In genomic region chr2:61905372-61906186, GRCh38 we compare ENCODE assay signal across 9 cellular contexts. TPM values are rescaled to one million over a fixed set of nuclear protein-coding genes. Genes with fewer than 3 reads are reported as not detected.
A peak's percentile ranks its signal among the peaks of the same experiment; 100 is the strongest.
DNase-seq lines count a peak whose midpoint lies in the region; ATAC-seq, FAIRE-seq and TF ChIP-seq lines count a peak whose summit lies in the region.
"Had no signal": no experiment of that assay in that cellular context is flagged by ENCODE, and none has a peak within 500 bp of the region (broad histone marks: within the 10 kb centered on the region; RNA-seq: fewer than 3 reads in every experiment).

Gene COMMD1 (plus strand): TSS chr2:61905674. CDS start chr2:61905679, 5 bp downstream.

- ATAC-seq in HG03025 (IDR thresholded peaks at IDR 0.05; ENCODE audit: low FRiP score, unreplicated experiment) (peak; percentile 94), WTC11 (peak; percentile 97)

- H3K36me3 ChIP-seq in bronchial epithelial cell (ENCODE audit: control insufficient read depth, insufficient read depth, low read length), result no peaks in the 10 kb centered on the region

- TF ChIP-seq CTCF in WTC11 (IDR thresholded peaks at IDR 0.05) (no peak), bronchial epithelial cell (IDR thresholded peaks at IDR 0.05; ENCODE audit: insufficient read depth, low read length, severe bottlenecking) (no peak)

- FAIRE-seq in bronchial epithelial cell (lab: Jason Lieb, UNC), result no peak
- FAIRE-seq: G401.6 had no signal

- POLR2A ChIA-PET in WTC11 (lab: Charles Lee), result no interaction called here

- no peaks in the 10 kb centered on the region for H3K9me3 Mint-ChIP-seq in WTC11

- DNase-seq in SIG-M5 treated with dmso at 0.1 percent for 504 hours (lab: John Stamatoyannopoulos, UW; ENCODE audit: unreplicated experiment) (peak; percentile 85), SIG-M5 (lab: John Stamatoyannopoulos, UW) (no peak), NCI-H2171 (lab: John Stamatoyannopoulos, UW) (peak; percentile 61), WTC11 (ENCODE audit: low spot score) (peak; percentile 76), bronchial epithelial cell (ENCODE audit: low read depth) (peak; percentile 63), inferior parietal cortex (ENCODE audit: extremely low spot score) (peak; percentile 86)
- peak; percentile 71 to 80 for DNase-seq in stimulated activated CD4-positive, alpha-beta T cell treated with anti-CD3 and anti-CD28 coated beads, Interleukin-12 subunit alpha, Interleukin-12 subunit beta, amount 100 ng/mL, for 24 hours (ENCODE audit: low read depth in 2 of 2)

- CTCF ChIA-PET in WTC11 (lab: Charles Lee), result interaction anchor here (0.9 to 1.1 kb wide), 2 partner anchors 51 to 506 kb away, joined by 3 to 4 read pairs; no protein-coding TSS in a partner anchor

- H3K27ac Mint-ChIP-seq in WTC11, result no peak within 1 kb of the TSS

- no peaks in the 10 kb centered on the region for H3K27me3 ChIP-seq in bronchial epithelial cell (ENCODE audit: control insufficient read depth, insufficient read depth, low read length)

- H3K36me3 Mint-ChIP-seq in WTC11, result no peaks in the 10 kb centered on the region

- H3K4me3 Mint-ChIP-seq in WTC11, result peak within 1 kb of the TSS; percentile 91

- peaks cover 4% of the 10 kb centered on the region; the same call in 1 of the 2 replicates for H3K4me1 Mint-ChIP-seq in WTC11

- peak within 1 kb of the TSS; percentile 84 for H3K4me3 ChIP-seq in bronchial epithelial cell (ENCODE audit: low read depth, low read length)

- no peaks in the 10 kb centered on the region for H3K27me3 Mint-ChIP-seq in WTC11 (ENCODE audit: low read depth)

TF ChIP-seq in WTC11, 78 proteins besides CTCF, POLR2A, EP300 and RAD21 (continues in another document):
- peak; percentile 65 for TF ChIP-seq USF2 (CRISPR knock-in tag; IDR thresholded peaks at IDR 0.05)
- no peak for TF ChIP-seq JUN (CRISPR knock-in tag; IDR thresholded peaks at IDR 0.05)
- TF ChIP-seq PRRX2 (CRISPR knock-in tag; IDR thresholded peaks at IDR 0.05), result no peak
- peak; percentile 63; the same call in 1 of the 2 replicates for TF ChIP-seq ARID4B (CRISPR knock-in tag; IDR thresholded peaks at IDR 0.05; ENCODE audit: borderline replicate concordance)
- no peak for TF ChIP-seq TCF7 (CRISPR knock-in tag; IDR thresholded peaks at IDR 0.05; ENCODE audit: low read depth)
- TF ChIP-seq, protein P1, sequence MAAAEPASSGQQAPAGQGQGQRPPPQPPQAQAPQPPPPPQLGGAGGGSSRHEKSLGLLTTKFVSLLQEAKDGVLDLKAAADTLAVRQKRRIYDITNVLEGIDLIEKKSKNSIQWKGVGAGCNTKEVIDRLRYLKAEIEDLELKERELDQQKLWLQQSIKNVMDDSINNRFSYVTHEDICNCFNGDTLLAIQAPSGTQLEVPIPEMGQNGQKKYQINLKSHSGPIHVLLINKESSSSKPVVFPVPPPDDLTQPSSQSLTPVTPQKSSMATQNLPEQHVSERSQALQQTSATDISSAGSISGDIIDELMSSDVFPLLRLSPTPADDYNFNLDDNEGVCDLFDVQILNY (CRISPR knock-in tag; IDR thresholded peaks at IDR 0.05), result no peak
- TF ChIP-seq GABPB1 (CRISPR knock-in tag; IDR thresholded peaks at IDR 0.05), result peak; percentile 58
- TF ChIP-seq ZNF671 (CRISPR knock-in tag; IDR thresholded peaks at IDR 0.05), result no peak
- peak; percentile 57 for TF ChIP-seq MAX (CRISPR knock-in tag; IDR thresholded peaks at IDR 0.05)
- TF ChIP-seq NFYB (CRISPR knock-in tag; conservative IDR thresholded peaks at IDR 0.05; ENCODE audit: low read depth), result no peak
- TF ChIP-seq ELF4 (CRISPR knock-in tag; IDR thresholded peaks at IDR 0.05; ENCODE audit: low read depth), result no peak
- TF ChIP-seq ZNF121 (CRISPR knock-in tag; IDR thresholded peaks at IDR 0.05), result no peak
- 0 out of 2 replicates have a peak, but pooled peaks have one; percentile 48 for TF ChIP-seq ZNF232 (CRISPR knock-in tag; IDR thresholded peaks at IDR 0.05)
- peak; percentile 37; the same call in 1 of the 2 replicates for TF ChIP-seq HMGXB4 (CRISPR knock-in tag; IDR thresholded peaks at IDR 0.05)
- TF ChIP-seq, protein P2, sequence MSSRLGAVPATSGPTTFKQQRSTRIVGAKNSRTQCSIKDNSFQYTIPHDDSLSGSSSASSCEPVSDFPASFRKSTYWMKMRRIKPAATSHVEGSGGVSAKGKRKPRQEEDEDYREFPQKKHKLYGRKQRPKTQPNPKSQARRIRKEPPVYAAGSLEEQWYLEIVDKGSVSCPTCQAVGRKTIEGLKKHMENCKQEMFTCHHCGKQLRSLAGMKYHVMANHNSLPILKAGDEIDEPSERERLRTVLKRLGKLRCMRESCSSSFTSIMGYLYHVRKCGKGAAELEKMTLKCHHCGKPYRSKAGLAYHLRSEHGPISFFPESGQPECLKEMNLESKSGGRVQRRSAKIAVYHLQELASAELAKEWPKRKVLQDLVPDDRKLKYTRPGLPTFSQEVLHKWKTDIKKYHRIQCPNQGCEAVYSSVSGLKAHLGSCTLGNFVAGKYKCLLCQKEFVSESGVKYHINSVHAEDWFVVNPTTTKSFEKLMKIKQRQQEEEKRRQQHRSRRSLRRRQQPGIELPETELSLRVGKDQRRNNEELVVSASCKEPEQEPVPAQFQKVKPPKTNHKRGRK (CRISPR knock-in tag; IDR thresholded peaks at IDR 0.05; ENCODE audit: borderline replicate concordance), result no peak
- TF ChIP-seq NR3C1 (CRISPR knock-in tag; conservative IDR thresholded peaks at IDR 0.05; ENCODE audit: low read depth), result no peak

RNA-seq across cellular contexts. Expression of gene COMMD1, which starts in this region (rescaled TPM):
- total RNA-seq in WTC11 (2021) (21.4 to 24.7 TPM (median 21.8 TPM) in 3 replicates), bronchial epithelial cell (30.5 and 34.7 TPM in 2 replicates)
